Comparison of ENCODE assay signal across 1 cellular context in genomic region chr17:76080207-76080933, GRCh38.
TF ChIP-seq lines count a peak whose summit lies in the region.

No MANE protein-coding gene starts in this region.

TF ChIP-seq in IMR-90, 13 proteins besides CTCF, POLR2A, EP300 and RAD21:
- TF ChIP-seq CEBPB (IDR thresholded peaks at IDR 0.05; ENCODE audit: low read depth, low read length) (no peak), ELK1 (IDR thresholded peaks at IDR 0.05; ENCODE audit: borderline replicate concordance, low read depth, low read length) (no peak), MAZ (IDR thresholded peaks at IDR 0.05; ENCODE audit: borderline replicate concordance, low read depth, low read length) (no peak), NFE2L2 (IDR thresholded peaks at IDR 0.05; ENCODE audit: low read depth, low read length) (no peak), RFX5 (IDR thresholded peaks at IDR 0.05; ENCODE audit: low read depth, low read length) (no peak), FOS (IDR thresholded peaks at IDR 0.05; ENCODE audit: low read depth, low read length) (no peak)
